Comparison of ENCODE assay signal across 20 cellular contexts in genomic region chr17:72237223-72237622, GRCh38.
A peak's percentile ranks its signal among the peaks of the same experiment; 100 is the strongest.
DNase-seq lines count a peak whose midpoint lies in the region; ATAC-seq and TF ChIP-seq lines count a peak whose summit lies in the region.
"Had no signal": no experiment of that assay in that cellular context is flagged by ENCODE, and none has a peak within 500 bp of the region (broad histone marks: within the 10 kb centered on the region; RNA-seq: fewer than 3 reads in every experiment).

No MANE protein-coding gene starts in this region.

- POLR2A ChIA-PET in WTC11 (lab: Charles Lee), result no interaction called here

- H3K27ac Mint-ChIP-seq in WTC11 (no peak overlapping the region), type B pancreatic cell (no peak overlapping the region)
- H3K27ac Mint-ChIP-seq: activated CD4-positive, alpha-beta T cell treated with anti-CD3 and anti-CD28 coated beads for 36 hours; T-helper 17 cell had no signal

- peaks cover 6% of the 10 kb centered on the region for H3K27me3 Mint-ChIP-seq in WTC11 (ENCODE audit: low read depth)
- peaks cover 12% of the 10 kb centered on the region for H3K27me3 Mint-ChIP-seq in type B pancreatic cell

- ATAC-seq in WTC11 (peak; percentile 69), GM19395 (IDR thresholded peaks at IDR 0.05; ENCODE audit: unreplicated experiment) (no peak), GM19035 (IDR thresholded peaks at IDR 0.05; ENCODE audit: unreplicated experiment) (no peak)
- ATAC-seq: activated CD4-positive, alpha-beta T cell treated with anti-CD3 and anti-CD28 coated beads for 36 hours; activated T-cell treated with anti-CD3 and anti-CD28 coated beads, Interleukin-2, amount 50 U/mL, for 4 hours; GM12878; HCT116; T-helper 17 cell; upper lobe of right lung had no signal

- CTCF ChIA-PET in WTC11 (lab: Charles Lee), result interaction anchor here (0.6 to 1.3 kb wide), 4 partner anchors 84 to 320 kb away, joined by 3 to 6 read pairs (median 4); partner anchors contain the start of gene SOX9

- peaks cover 12% of the 10 kb centered on the region for H3K9me3 Mint-ChIP-seq in WTC11
- peaks cover 10% of the 10 kb centered on the region for H3K9me3 Mint-ChIP-seq in type B pancreatic cell

- peak overlapping the region; percentile 2; the same call in 1 of the 2 replicates for H3K4me3 Mint-ChIP-seq in WTC11
- H3K4me3 Mint-ChIP-seq in type B pancreatic cell, result peak overlapping the region; percentile 24
- H3K4me3 Mint-ChIP-seq: activated CD4-positive, alpha-beta T cell treated with anti-CD3 and anti-CD28 coated beads for 36 hours; activated T-cell treated with anti-CD3 and anti-CD28 coated beads, Interleukin-2, amount 50 U/mL, for 4 hours; T-helper 17 cell had no signal

- TF ChIP-seq CTCF in WTC11 (IDR thresholded peaks at IDR 0.05) (no peak), type B pancreatic cell (conservative IDR thresholded peaks at IDR 0.05) (no peak)

- peak; percentile 22 for DNase-seq in NCI-H2107 treated with DMSO at 0.1 percent for 48 hours (lab: John Stamatoyannopoulos, UW; ENCODE audit: unreplicated experiment)
- DNase-seq in NCI-H2107 (lab: John Stamatoyannopoulos, UW), result no peak
- peak; percentile 59 for DNase-seq in NCI-H2171 (lab: John Stamatoyannopoulos, UW)
- peak; percentile 25 for DNase-seq in WTC11 (ENCODE audit: low spot score)
- no peak for DNase-seq in type B pancreatic cell (ENCODE audit: extremely low spot score, unreplicated experiment)
- DNase-seq in COLO829 (ENCODE audit: low spot score), result no peak
- DNase-seq: activated CD4-positive, alpha-beta T cell treated with anti-CD3 and anti-CD28 coated beads for 36 hours; activated T-cell treated with anti-CD3 and anti-CD28 coated beads, Interleukin-2, amount 50 U/mL, for 4 hours; BE2C; brain microvascular endothelial cell; mammary epithelial cell; NCI-H446; stimulated activated CD4-positive, alpha-beta T cell treated with anti-CD3 and anti-CD28 coated beads, Interleukin-2, amount 100 ng/mL, for 24 hours; substantia nigra; T-helper 17 cell; upper lobe of right lung had no signal

- H3K36me3 Mint-ChIP-seq in WTC11 (no peaks in the 10 kb centered on the region), type B pancreatic cell (no peaks in the 10 kb centered on the region)

- H3K4me1 Mint-ChIP-seq in WTC11, result peaks cover 43% of the 10 kb centered on the region
- peaks cover 48% of the 10 kb centered on the region for H3K4me1 Mint-ChIP-seq in type B pancreatic cell (ENCODE audit: unreplicated experiment)
- H3K4me1 Mint-ChIP-seq: activated CD4-positive, alpha-beta T cell treated with anti-CD3 and anti-CD28 coated beads for 36 hours; T-helper 17 cell had no signal

TF ChIP-seq in WTC11, 78 proteins besides CTCF, POLR2A, EP300 and RAD21 (continues in another document):
- TF ChIP-seq, protein P1, sequence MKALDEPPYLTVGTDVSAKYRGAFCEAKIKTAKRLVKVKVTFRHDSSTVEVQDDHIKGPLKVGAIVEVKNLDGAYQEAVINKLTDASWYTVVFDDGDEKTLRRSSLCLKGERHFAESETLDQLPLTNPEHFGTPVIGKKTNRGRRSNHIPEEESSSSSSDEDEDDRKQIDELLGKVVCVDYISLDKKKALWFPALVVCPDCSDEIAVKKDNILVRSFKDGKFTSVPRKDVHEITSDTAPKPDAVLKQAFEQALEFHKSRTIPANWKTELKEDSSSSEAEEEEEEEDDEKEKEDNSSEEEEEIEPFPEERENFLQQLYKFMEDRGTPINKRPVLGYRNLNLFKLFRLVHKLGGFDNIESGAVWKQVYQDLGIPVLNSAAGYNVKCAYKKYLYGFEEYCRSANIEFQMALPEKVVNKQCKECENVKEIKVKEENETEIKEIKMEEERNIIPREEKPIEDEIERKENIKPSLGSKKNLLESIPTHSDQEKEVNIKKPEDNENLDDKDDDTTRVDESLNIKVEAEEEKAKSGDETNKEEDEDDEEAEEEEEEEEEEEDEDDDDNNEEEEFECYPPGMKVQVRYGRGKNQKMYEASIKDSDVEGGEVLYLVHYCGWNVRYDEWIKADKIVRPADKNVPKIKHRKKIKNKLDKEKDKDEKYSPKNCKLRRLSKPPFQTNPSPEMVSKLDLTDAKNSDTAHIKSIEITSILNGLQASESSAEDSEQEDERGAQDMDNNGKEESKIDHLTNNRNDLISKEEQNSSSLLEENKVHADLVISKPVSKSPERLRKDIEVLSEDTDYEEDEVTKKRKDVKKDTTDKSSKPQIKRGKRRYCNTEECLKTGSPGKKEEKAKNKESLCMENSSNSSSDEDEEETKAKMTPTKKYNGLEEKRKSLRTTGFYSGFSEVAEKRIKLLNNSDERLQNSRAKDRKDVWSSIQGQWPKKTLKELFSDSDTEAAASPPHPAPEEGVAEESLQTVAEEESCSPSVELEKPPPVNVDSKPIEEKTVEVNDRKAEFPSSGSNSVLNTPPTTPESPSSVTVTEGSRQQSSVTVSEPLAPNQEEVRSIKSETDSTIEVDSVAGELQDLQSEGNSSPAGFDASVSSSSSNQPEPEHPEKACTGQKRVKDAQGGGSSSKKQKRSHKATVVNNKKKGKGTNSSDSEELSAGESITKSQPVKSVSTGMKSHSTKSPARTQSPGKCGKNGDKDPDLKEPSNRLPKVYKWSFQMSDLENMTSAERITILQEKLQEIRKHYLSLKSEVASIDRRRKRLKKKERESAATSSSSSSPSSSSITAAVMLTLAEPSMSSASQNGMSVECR (CRISPR knock-in tag; IDR thresholded peaks at IDR 0.05; ENCODE audit: borderline replicate concordance), result no peak
- TF ChIP-seq, protein P2, sequence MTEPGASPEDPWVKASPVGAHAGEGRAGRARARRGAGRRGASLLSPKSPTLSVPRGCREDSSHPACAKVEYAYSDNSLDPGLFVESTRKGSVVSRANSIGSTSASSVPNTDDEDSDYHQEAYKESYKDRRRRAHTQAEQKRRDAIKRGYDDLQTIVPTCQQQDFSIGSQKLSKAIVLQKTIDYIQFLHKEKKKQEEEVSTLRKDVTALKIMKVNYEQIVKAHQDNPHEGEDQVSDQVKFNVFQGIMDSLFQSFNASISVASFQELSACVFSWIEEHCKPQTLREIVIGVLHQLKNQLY (CRISPR knock-in tag; IDR thresholded peaks at IDR 0.05), result no peak
- TF ChIP-seq TP53 (CRISPR knock-in tag; IDR thresholded peaks at IDR 0.05) (no peak), CREM (CRISPR knock-in tag; IDR thresholded peaks at IDR 0.05) (no peak), NFE2L1 (CRISPR knock-in tag; IDR thresholded peaks at IDR 0.05) (no peak), ZMAT4 (CRISPR knock-in tag; IDR thresholded peaks at IDR 0.05) (no peak), ZNF423 (CRISPR knock-in tag; IDR thresholded peaks at IDR 0.05) (no peak), ZNF532 (CRISPR knock-in tag; IDR thresholded peaks at IDR 0.05; ENCODE audit: borderline replicate concordance) (no peak), ZNF219 (CRISPR knock-in tag; IDR thresholded peaks at IDR 0.05; ENCODE audit: borderline replicate concordance) (no peak)
- TF ChIP-seq, protein P3, sequence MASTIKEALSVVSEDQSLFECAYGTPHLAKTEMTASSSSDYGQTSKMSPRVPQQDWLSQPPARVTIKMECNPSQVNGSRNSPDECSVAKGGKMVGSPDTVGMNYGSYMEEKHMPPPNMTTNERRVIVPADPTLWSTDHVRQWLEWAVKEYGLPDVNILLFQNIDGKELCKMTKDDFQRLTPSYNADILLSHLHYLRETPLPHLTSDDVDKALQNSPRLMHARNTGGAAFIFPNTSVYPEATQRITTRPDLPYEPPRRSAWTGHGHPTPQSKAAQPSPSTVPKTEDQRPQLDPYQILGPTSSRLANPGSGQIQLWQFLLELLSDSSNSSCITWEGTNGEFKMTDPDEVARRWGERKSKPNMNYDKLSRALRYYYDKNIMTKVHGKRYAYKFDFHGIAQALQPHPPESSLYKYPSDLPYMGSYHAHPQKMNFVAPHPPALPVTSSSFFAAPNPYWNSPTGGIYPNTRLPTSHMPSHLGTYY (CRISPR knock-in tag; IDR thresholded peaks at IDR 0.05), result no peak

Comparison
In these comparisons a context has a peak if more than half of its experiments do, and no peak if none do; other contexts are left out.
1. DNase-seq: peak in NCI-H2107 treated with DMSO at 0.1 percent for 48 hours (single experiment), NCI-H2171 (single experiment) and WTC11 (single experiment); none in NCI-H2107 (single experiment), type B pancreatic cell (single experiment) and COLO829 (single experiment).